Comparison of ENCODE assay signal across 8 cellular contexts in the genomic region with DNA sequence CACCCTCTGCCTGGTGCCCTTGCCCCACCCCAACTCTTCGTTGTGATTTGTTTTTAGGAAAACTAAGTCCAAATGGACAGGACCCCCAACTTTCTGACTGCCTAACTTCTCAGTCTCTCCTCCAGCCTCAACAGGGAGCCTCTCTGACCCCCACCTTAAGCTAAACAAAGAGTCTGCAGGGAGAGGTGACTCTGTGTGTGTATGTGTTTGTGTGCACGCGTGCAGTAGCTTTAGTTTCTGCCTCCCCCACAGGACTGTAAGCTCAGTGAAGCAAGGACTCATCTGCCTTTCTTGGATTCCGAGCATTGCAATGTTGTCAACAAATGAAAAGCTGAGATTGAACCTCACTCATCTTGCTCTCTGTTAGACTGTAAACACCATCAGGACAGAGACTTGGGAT. TPM values are rescaled to one million over a fixed set of nuclear protein-coding genes. Genes with fewer than 3 reads are reported as not detected.
DNase-seq lines count a peak whose midpoint lies in the region; ATAC-seq and TF ChIP-seq lines count a peak whose summit lies in the region.
"Had no signal": no experiment of that assay in that cellular context is flagged by ENCODE, and none has a peak within 500 bp of the region (broad histone marks: within the 10 kb centered on the region; RNA-seq: fewer than 3 reads in every experiment).

No MANE protein-coding gene starts in this region.

- H3K9ac ChIP-seq in MM.1S (ENCODE audit: low read length), result peak overlapping the region; percentile 63; the same call in 1 of the 2 replicates

- H3K4me1 ChIP-seq in MM.1S (ENCODE audit: low read length) (peaks cover 26% of the 10 kb centered on the region), psoas muscle (peaks cover 6% of the 10 kb centered on the region)

- H3K4me2 ChIP-seq in MM.1S (ENCODE audit: low read depth, low read length), result peak overlapping the region; percentile 88

- intact Hi-C loops in psoas muscle (cut with DNase I), result loop anchor here in 1 of 2 donors (10.0 kb wide), 1 partner anchor 78 kb away; no protein-coding TSS in a partner anchor

- H3K4me3 ChIP-seq in MM.1S (ENCODE audit: low read length) (peak overlapping the region; percentile 47), psoas muscle (no peak overlapping the region)

- ATAC-seq in psoas muscle, result no peak
- ATAC-seq in HG03460 (IDR thresholded peaks at IDR 0.05; ENCODE audit: unreplicated experiment), result no peak

- 83 to 89% (median 86%) methylated on average over 4 of the region's 4 CpGs for WGBS in psoas muscle, 3 donors

- H3K4me3 Mint-ChIP-seq in endothelial cell (ENCODE audit: unreplicated experiment), result no peak overlapping the region

- peaks cover 40% of the 10 kb centered on the region for H3K79me2 ChIP-seq in MM.1S (ENCODE audit: low read length)

- H3K27me3 Mint-ChIP-seq in endothelial cell (ENCODE audit: unreplicated experiment), result peaks cover 2% of the 10 kb centered on the region

- H3K4me1 Mint-ChIP-seq in endothelial cell (ENCODE audit: unreplicated experiment), result peaks cover 19% of the 10 kb centered on the region

- no peaks in the 10 kb centered on the region for H4K20me1 ChIP-seq in MM.1S (ENCODE audit: insufficient read depth, low read length)

- H2AFZ ChIP-seq in MM.1S (ENCODE audit: low read length), result peak overlapping the region; percentile 54

- peaks cover 18% of the 10 kb centered on the region; the same call in 1 of the 2 replicates for H3F3A ChIP-seq in MM.1S (ENCODE audit: insufficient read depth, low read length)

- H3K27ac ChIP-seq in MM.1S (ENCODE audit: low read length), result peak overlapping the region; percentile 85
- peak overlapping the region; percentile 67 for H3K27ac ChIP-seq in psoas muscle

- H3K9me3 ChIP-seq in MM.1S (replicated peaks; ENCODE audit: insufficient read depth, low read length) (no peaks in the 10 kb centered on the region), psoas muscle (no peaks in the 10 kb centered on the region)

- no peaks in the 10 kb centered on the region for H3K9me3 Mint-ChIP-seq in endothelial cell (ENCODE audit: unreplicated experiment)

- DNase-seq in MM.1S, result peak; percentile 9
- no peak for DNase-seq in endothelial cell (ENCODE audit: low spot score)
- no peak for DNase-seq in psoas muscle
- no peak for DNase-seq in Kasumi-1 (lab: John Stamatoyannopoulos, UW)
- no peak for DNase-seq in activated CD4-positive, CD25-positive, alpha-beta regulatory T cell treated with anti-CD3 and anti-CD28 coated beads, Interleukin-2, amount 50 U/mL, for 72 hours
- DNase-seq: RPMI8226; stimulated activated CD4-positive, alpha-beta T cell treated with anti-CD3 and anti-CD28 coated beads, Interleukin-4, amount 100 ng/mL, for 1 hour had no signal

- H3K9me2 ChIP-seq in MM.1S (replicated peaks; ENCODE audit: insufficient read depth, low read length), result no peaks in the 10 kb centered on the region

- TF ChIP-seq CTCF in MM.1S (IDR thresholded peaks at IDR 0.05; ENCODE audit: low read length), result no peak
- no peak for TF ChIP-seq CTCF in endothelial cell (IDR thresholded peaks at IDR 0.05; ENCODE audit: unreplicated experiment)
- no peak for TF ChIP-seq CTCF in psoas muscle (IDR thresholded peaks at IDR 0.05)

- H3K36me3 Mint-ChIP-seq in endothelial cell (ENCODE audit: low read depth, unreplicated experiment), result peaks cover 10% of the 10 kb centered on the region

- H3K27ac Mint-ChIP-seq in endothelial cell (ENCODE audit: unreplicated experiment), result peak overlapping the region; percentile 7

- no peaks in the 10 kb centered on the region for H3K27me3 ChIP-seq in MM.1S (replicated peaks; ENCODE audit: insufficient read depth, low read length)
- H3K27me3 ChIP-seq in psoas muscle (ENCODE audit: insufficient read depth in 3 of 3, low read length in 2 of 3), result no peaks in the 10 kb centered on the region

- H3K36me3 ChIP-seq in MM.1S (replicated peaks; ENCODE audit: insufficient read depth, low read length) (no peaks in the 10 kb centered on the region), psoas muscle (ENCODE audit: insufficient read depth in 1 of 2, low read depth in 1 of 2) (peaks cover 0 to 43% of the 10 kb centered on the region in 2 donors)

RNA-seq across cellular contexts. Expression of a gene that starts 7.9 kb away (rescaled TPM):
- total RNA-seq in endothelial cell (ENCODE audit: unreplicated experiment) (22.7 TPM), psoas muscle (10 to 100 TPM; 23.0 to 46.3 (median 26.2) TPM)
- polyA plus RNA-seq in psoas muscle, result 10 to 100 TPM; 19.1 to 37.7 (median 28.1) TPM

RNA-seq across cellular contexts. Expression of a gene that starts 8.1 kb away (rescaled TPM):
- total RNA-seq in endothelial cell (ENCODE audit: unreplicated experiment) (65.3 TPM), psoas muscle (10 to 100 TPM; 38.2 to 52.6 (median 43.1) TPM)
- 10 to 100 TPM; 22.7 to 41.0 (median 37.8) TPM for polyA plus RNA-seq in psoas muscle

RNA-seq across cellular contexts. Expression of a gene that starts 50.5 kb away (rescaled TPM):
- total RNA-seq in endothelial cell (ENCODE audit: unreplicated experiment) (59.1 TPM), psoas muscle (10 to 100 TPM; 66.0 to 81.0 (median 73.4) TPM)
- polyA plus RNA-seq in psoas muscle, result 10 to 100 TPM; 29.7 to 94.7 (median 49.8) TPM
